ENCODE assay signal across 11 cellular contexts in genomic region chr3:138921316-138922292, GRCh38. TPM values are rescaled to one million over a fixed set of nuclear protein-coding genes. Genes with fewer than 3 reads are reported as not detected.
DNase-seq lines count a peak whose midpoint lies in the region; ATAC-seq and TF ChIP-seq lines count a peak whose summit lies in the region.
"Had no signal": no experiment of that assay in that cellular context is flagged by ENCODE, and none has a peak within 500 bp of the region (broad histone marks: within the 10 kb centered on the region; RNA-seq: fewer than 3 reads in every experiment).

No MANE protein-coding gene starts in this region.

- H3K9me3 ChIP-seq in WERI-Rb-1 (ENCODE audit: severe bottlenecking), result no peaks in the 10 kb centered on the region

- TF ChIP-seq CTCF in HFF-Myc (IDR thresholded peaks at IDR 0.05; ENCODE audit: low read depth, low read length, missing control alignments), result no peak
- TF ChIP-seq CTCF in WERI-Rb-1 (IDR thresholded peaks at IDR 0.05; ENCODE audit: low read depth, low read length), result no peak
- no peak for TF ChIP-seq CTCF in foreskin keratinocyte (conservative IDR thresholded peaks at IDR 0.05)

- H3K36me3 ChIP-seq in WERI-Rb-1, result no peaks in the 10 kb centered on the region

- ATAC-seq in foreskin keratinocyte (peak; percentile 92), HG03460 (IDR thresholded peaks at IDR 0.05; ENCODE audit: unreplicated experiment) (no peak)
- ATAC-seq: left ventricle myocardium superior had no signal

- H3K4me1 ChIP-seq in foreskin keratinocyte, result peaks cover 3% of the 10 kb centered on the region

- DNase-seq in HFF-Myc (ENCODE audit: extremely low read depth, low read depth) (peak; percentile 75), WERI-Rb-1 (peak; percentile 24), foreskin keratinocyte (peak; percentile 62 to 79), HuH-7 (ENCODE audit: low spot score) (no peak), DMS 273 (lab: John Stamatoyannopoulos, UW; ENCODE audit: unreplicated experiment) (no peak), NCI-H446 (lab: John Stamatoyannopoulos, UW) (no peak)
- DNase-seq: activated naive CD4-positive, alpha-beta T cell treated with anti-CD3 and anti-CD28 coated beads, Interleukin-2, amount 10 ng/mL, durations not matched to agents 7 days and 5 days; left ventricle myocardium superior; SHP77 treated with DMSO at 0.1 percent for 48 hours had no signal

- H3K4me3 ChIP-seq in HFF-Myc (replicated peaks; ENCODE audit: low read depth, low read length) (no peak overlapping the region), WERI-Rb-1 (ENCODE audit: low read depth, low read length) (no peak overlapping the region)

- H3K27ac ChIP-seq in WERI-Rb-1 (no peak overlapping the region), foreskin keratinocyte (no peak overlapping the region)

- H3K27me3 ChIP-seq in WERI-Rb-1 (ENCODE audit: insufficient read depth, low read depth, severe bottlenecking), result no peaks in the 10 kb centered on the region
- no peaks in the 10 kb centered on the region for H3K27me3 ChIP-seq in foreskin keratinocyte

RNA-seq across cellular contexts. Expression of gene FOXL2, which starts 25.3 kb away (rescaled TPM):
- 0.42 and 0.88 TPM in 2 replicates for total RNA-seq in foreskin keratinocyte
- 0.60 and 0.78 TPM in 2 replicates for polyA plus RNA-seq in foreskin keratinocyte
- total RNA-seq: left ventricle myocardium superior had no signal

RNA-seq across cellular contexts. Expression of gene FOXL2NB, which starts 25.4 kb away (rescaled TPM):
- 0.25 and 0.92 TPM in 2 replicates for total RNA-seq in foreskin keratinocyte
- polyA plus RNA-seq in foreskin keratinocyte, result 0.04 and 0.12 TPM in 2 replicates
- total RNA-seq: left ventricle myocardium superior, progenitor cell of endocrine pancreas had no signal

Comparison
In these comparisons a context has a peak if more than half of its experiments do, and no peak if none do; other contexts are left out.
1. DNase-seq: peak in HFF-Myc (single experiment), WERI-Rb-1 (single experiment) and foreskin keratinocyte (2 of 2); none in HuH-7 (single experiment), DMS 273 (single experiment) and NCI-H446 (0 of 2).